ENCODE assay signal across 8 cellular contexts in genomic region chr22:38506118-38506962, GRCh38. TPM values are rescaled to one million over a fixed set of nuclear protein-coding genes. Genes with fewer than 3 reads are reported as not detected.
DNase-seq lines count a peak whose midpoint lies in the region; ATAC-seq and TF ChIP-seq lines count a peak whose summit lies in the region.

Gene DDX17 (minus strand): TSS chr22:38506311.

- H3K9ac ChIP-seq in SU-DHL-6 (ENCODE audit: low read length): peak within 1 kb of the TSS; percentile 94

- H4K20me1 ChIP-seq in SU-DHL-6 (ENCODE audit: low read depth, low read length): peaks cover 31% of the 10 kb centered on the region

- H2AFZ ChIP-seq in SU-DHL-6 (ENCODE audit: low read depth, low read length, severe bottlenecking): peak within 1 kb of the TSS; percentile 85

- peak within 1 kb of the TSS; percentile 97 for H3K4me2 ChIP-seq in SU-DHL-6 (ENCODE audit: low read depth, low read length, poor library complexity, severe bottlenecking)

- peaks cover 48% of the 10 kb centered on the region for H3K79me2 ChIP-seq in SU-DHL-6 (ENCODE audit: insufficient read depth, low read length)

- peak; percentile 84 for ATAC-seq in HG02678 (IDR thresholded peaks at IDR 0.05; ENCODE audit: unreplicated experiment)
- ATAC-seq in activated naive CD8-positive, alpha-beta T cell treated with anti-CD3 and anti-CD28 coated beads, Interleukin-2, amount 10 ng/mL, durations not matched to agents 7 days and 5 days (ENCODE audit: low read depth): peak; percentile 88

- H3K4me3 Mint-ChIP-seq in activated naive CD8-positive, alpha-beta T cell treated with anti-CD3 and anti-CD28 coated beads, Interleukin-2, amount 10 ng/mL, durations not matched to agents 7 days and 5 days: peak within 1 kb of the TSS; percentile 98
- H3K4me3 Mint-ChIP-seq in osteocyte (ENCODE audit: unreplicated experiment): peak within 1 kb of the TSS; percentile 97

- peak within 1 kb of the TSS; percentile 87 for H3K27ac ChIP-seq in SU-DHL-6 (ENCODE audit: low read depth, low read length)
- peak within 1 kb of the TSS; percentile 100 for H3K27ac ChIP-seq in thymus (ENCODE audit: low read depth)

- POLR2A ChIA-PET in activated naive CD8-positive, alpha-beta T cell treated with anti-CD3 and anti-CD28 coated beads, Interleukin-2, amount 10 ng/mL, durations not matched to agents 7 days and 5 days (lab: Charles Lee): interaction anchor here (0.9 to 1.3 kb wide), 3 partner anchors 18 to 64 kb away, joined by 3 to 7 read pairs (median 4); partner anchors contain the start of gene DMC1

- H3F3A ChIP-seq in SU-DHL-6 (ENCODE audit: insufficient read depth): peaks cover 13% of the 10 kb centered on the region; the same call in 1 of the 2 replicates

- H3K27me3 Mint-ChIP-seq in activated naive CD8-positive, alpha-beta T cell treated with anti-CD3 and anti-CD28 coated beads, Interleukin-2, amount 10 ng/mL, durations not matched to agents 7 days and 5 days: no peaks in the 10 kb centered on the region
- H3K27me3 Mint-ChIP-seq in osteocyte (ENCODE audit: unreplicated experiment): no peaks in the 10 kb centered on the region

- H3K27me3 ChIP-seq in SU-DHL-6 (ENCODE audit: low read length) (no peaks in the 10 kb centered on the region), thymus (ENCODE audit: control insufficient read depth, insufficient read depth) (no peaks in the 10 kb centered on the region)

- intact Hi-C loops in head of caudate nucleus (cut with DNase I): no loop called here

- H3K27ac Mint-ChIP-seq in activated naive CD8-positive, alpha-beta T cell treated with anti-CD3 and anti-CD28 coated beads, Interleukin-2, amount 10 ng/mL, durations not matched to agents 7 days and 5 days: peak within 1 kb of the TSS; percentile 100
- H3K27ac Mint-ChIP-seq in osteocyte (ENCODE audit: unreplicated experiment): peak within 1 kb of the TSS; percentile 100

- peak within 1 kb of the TSS; percentile 85 for H3K4me3 ChIP-seq in SU-DHL-6 (ENCODE audit: insufficient read depth, low read length, poor library complexity, severe bottlenecking)
- peak within 1 kb of the TSS; percentile 97 for H3K4me3 ChIP-seq in thymus (ENCODE audit: low read length)

- H3K36me3 ChIP-seq in SU-DHL-6 (ENCODE audit: low read length): peaks cover 22% of the 10 kb centered on the region
- peaks cover 6% of the 10 kb centered on the region for H3K36me3 ChIP-seq in thymus (ENCODE audit: control insufficient read depth, insufficient read depth)

- peaks cover 36% of the 10 kb centered on the region for H3K4me1 Mint-ChIP-seq in activated naive CD8-positive, alpha-beta T cell treated with anti-CD3 and anti-CD28 coated beads, Interleukin-2, amount 10 ng/mL, durations not matched to agents 7 days and 5 days
- H3K4me1 Mint-ChIP-seq in osteocyte (ENCODE audit: unreplicated experiment): peaks cover 32% of the 10 kb centered on the region

- TF ChIP-seq POLR2A in GM10847 (IDR thresholded peaks at IDR 0.05; ENCODE audit: extremely low read depth, insufficient read length): peak; percentile 81

- H3K4me1 ChIP-seq in thymus (ENCODE audit: control insufficient read depth, insufficient read depth, low read length): peaks cover 7% of the 10 kb centered on the region

- DNase-seq in NCI-H128 (lab: John Stamatoyannopoulos, UW; ENCODE audit: unreplicated experiment) (peak; percentile 89), head of caudate nucleus (peak; percentile 89 to 99 (median 95)), osteocyte (ENCODE audit: extremely low spot score, unreplicated experiment) (peak; percentile 97)
- peak; percentile 91 for DNase-seq in activated naive CD8-positive, alpha-beta T cell treated with anti-CD3 and anti-CD28 coated beads, Interleukin-2, amount 10 ng/mL, durations not matched to agents 7 days and 5 days

- no peaks in the 10 kb centered on the region for H3K9me3 ChIP-seq in SU-DHL-6 (ENCODE audit: insufficient read depth, low read length)
- no peaks in the 10 kb centered on the region for H3K9me3 ChIP-seq in thymus (ENCODE audit: control insufficient read depth)

- H3K9me3 Mint-ChIP-seq in activated naive CD8-positive, alpha-beta T cell treated with anti-CD3 and anti-CD28 coated beads, Interleukin-2, amount 10 ng/mL, durations not matched to agents 7 days and 5 days: no peaks in the 10 kb centered on the region
- no peaks in the 10 kb centered on the region for H3K9me3 Mint-ChIP-seq in osteocyte (ENCODE audit: unreplicated experiment)

- H3K9me2 ChIP-seq in SU-DHL-6 (replicated peaks; ENCODE audit: insufficient read depth, low read length): no peaks in the 10 kb centered on the region

- peaks cover 42% of the 10 kb centered on the region for H3K36me3 Mint-ChIP-seq in activated naive CD8-positive, alpha-beta T cell treated with anti-CD3 and anti-CD28 coated beads, Interleukin-2, amount 10 ng/mL, durations not matched to agents 7 days and 5 days
- H3K36me3 Mint-ChIP-seq in osteocyte (ENCODE audit: unreplicated experiment): peaks cover 28% of the 10 kb centered on the region

- TF ChIP-seq CTCF in SU-DHL-6 (IDR thresholded peaks at IDR 0.05; ENCODE audit: insufficient read depth, low read length, poor library complexity, severe bottlenecking) (no peak), osteocyte (IDR thresholded peaks at IDR 0.05) (no peak)

- WGBS in thymus: under 1% methylated on average over 83 of the region's 83 CpGs

RNA-seq across cellular contexts. Expression of gene DDX17, which starts in this region (rescaled TPM):
- total RNA-seq in activated naive CD8-positive, alpha-beta T cell treated with anti-CD3 and anti-CD28 coated beads, Interleukin-2, amount 10 ng/mL, durations not matched to agents 7 days and 5 days: 100 to 1,000 TPM; 667 to 710 TPM
- total RNA-seq in osteocyte: 439 and 466 TPM in 2 replicates
- 325 TPM for polyA plus RNA-seq in thymus

Comparison
In these comparisons a context has a peak if more than half of its experiments do, and no peak if none do; other contexts are left out.
1. Peak in every context shown above with its lines: DNase-seq, ATAC-seq, H3K4me3 ChIP-seq and H3K27ac ChIP-seq.